In genomic region chr2:218397502-218398436, GRCh38 we compare ENCODE assay signal across 1 cellular context.
TF ChIP-seq lines count a peak whose summit lies in the region.

No MANE protein-coding gene starts in this region.

TF ChIP-seq in HepG2, 621 proteins besides CTCF, POLR2A, EP300 and RAD21 (continued from another document and continues in another):
- TF ChIP-seq, protein P1, sequence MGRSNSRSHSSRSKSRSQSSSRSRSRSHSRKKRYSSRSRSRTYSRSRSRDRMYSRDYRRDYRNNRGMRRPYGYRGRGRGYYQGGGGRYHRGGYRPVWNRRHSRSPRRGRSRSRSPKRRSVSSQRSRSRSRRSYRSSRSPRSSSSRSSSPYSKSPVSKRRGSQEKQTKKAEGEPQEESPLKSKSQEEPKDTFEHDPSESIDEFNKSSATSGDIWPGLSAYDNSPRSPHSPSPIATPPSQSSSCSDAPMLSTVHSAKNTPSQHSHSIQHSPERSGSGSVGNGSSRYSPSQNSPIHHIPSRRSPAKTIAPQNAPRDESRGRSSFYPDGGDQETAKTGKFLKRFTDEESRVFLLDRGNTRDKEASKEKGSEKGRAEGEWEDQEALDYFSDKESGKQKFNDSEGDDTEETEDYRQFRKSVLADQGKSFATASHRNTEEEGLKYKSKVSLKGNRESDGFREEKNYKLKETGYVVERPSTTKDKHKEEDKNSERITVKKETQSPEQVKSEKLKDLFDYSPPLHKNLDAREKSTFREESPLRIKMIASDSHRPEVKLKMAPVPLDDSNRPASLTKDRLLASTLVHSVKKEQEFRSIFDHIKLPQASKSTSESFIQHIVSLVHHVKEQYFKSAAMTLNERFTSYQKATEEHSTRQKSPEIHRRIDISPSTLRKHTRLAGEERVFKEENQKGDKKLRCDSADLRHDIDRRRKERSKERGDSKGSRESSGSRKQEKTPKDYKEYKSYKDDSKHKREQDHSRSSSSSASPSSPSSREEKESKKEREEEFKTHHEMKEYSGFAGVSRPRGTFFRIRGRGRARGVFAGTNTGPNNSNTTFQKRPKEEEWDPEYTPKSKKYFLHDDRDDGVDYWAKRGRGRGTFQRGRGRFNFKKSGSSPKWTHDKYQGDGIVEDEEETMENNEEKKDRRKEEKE (IDR thresholded peaks at IDR 0.05), result no peak
- TF ChIP-seq PITX1 (CRISPR knock-in tag; IDR thresholded peaks at IDR 0.05) (peak; percentile 68), ZNF713 (CRISPR knock-in tag; IDR thresholded peaks at IDR 0.05) (no peak; the same call in 1 of the 2 replicates), CBFB (CRISPR knock-in tag; IDR thresholded peaks at IDR 0.05) (no peak; the same call in none of the 2 replicates), PBX2 (CRISPR knock-in tag; IDR thresholded peaks at IDR 0.05) (no peak), GATA4 (IDR thresholded peaks at IDR 0.05; ENCODE audit: borderline replicate concordance, low read depth) (peak; percentile 83; the same call in 1 of the 2 replicates), ARID5B (CRISPR knock-in tag; IDR thresholded peaks at IDR 0.05) (peak; percentile 72), ZEB1 (IDR thresholded peaks at IDR 0.05; ENCODE audit: insufficient replicate concordance, low read depth) (no peak), MYNN (CRISPR knock-in tag; IDR thresholded peaks at IDR 0.05; ENCODE audit: low read depth) (no peak), TEAD3 (CRISPR knock-in tag; optimal IDR thresholded peaks at IDR 0.05; ENCODE audit: borderline replicate concordance) (peak; percentile 71), GPN1 (CRISPR knock-in tag; IDR thresholded peaks at IDR 0.05; ENCODE audit: borderline replicate concordance) (no peak), ZNF484 (CRISPR knock-in tag; IDR thresholded peaks at IDR 0.05; ENCODE audit: borderline replicate concordance, low read depth) (peak; percentile 71; the same call in 1 of the 2 replicates), XRCC5 (optimal IDR thresholded peaks at IDR 0.05; ENCODE audit: low read length) (peak; percentile 64), ZFX (CRISPR knock-in tag; IDR thresholded peaks at IDR 0.05; ENCODE audit: low read depth) (peak; percentile 71), ZNF282 (IDR thresholded peaks at IDR 0.05; ENCODE audit: partially characterized antibody) (no peak), ZNF3 (CRISPR knock-in tag; IDR thresholded peaks at IDR 0.05) (peak; percentile 62; the same call in 1 of the 2 replicates), ARNT2 (CRISPR knock-in tag; IDR thresholded peaks at IDR 0.05; ENCODE audit: low read depth) (no peak), KMT2A (CRISPR knock-in tag; IDR thresholded peaks at IDR 0.05) (peak; percentile 79), ZNF337 (CRISPR knock-in tag; IDR thresholded peaks at IDR 0.05; ENCODE audit: borderline replicate concordance, low read depth) (no peak; the same call in 1 of the 2 replicates), SNAPC2 (CRISPR knock-in tag; IDR thresholded peaks at IDR 0.05) (peak; percentile 96; the same call in 1 of the 2 replicates), ZZZ3 (CRISPR knock-in tag; IDR thresholded peaks at IDR 0.05; ENCODE audit: borderline replicate concordance) (peak; percentile 79; the same call in 1 of the 2 replicates), TSC22D2 (CRISPR knock-in tag; IDR thresholded peaks at IDR 0.05; ENCODE audit: borderline replicate concordance) (peak; percentile 80; the same call in 1 of the 2 replicates), ZNF354B (CRISPR knock-in tag; IDR thresholded peaks at IDR 0.05) (no peak), SATB2 (CRISPR knock-in tag; IDR thresholded peaks at IDR 0.05) (peak; percentile 67; the same call in 1 of the 2 replicates), ATF7 (IDR thresholded peaks at IDR 0.05) (no peak), ATF7 (CRISPR knock-in tag; IDR thresholded peaks at IDR 0.05) (peak; percentile 75), PTBP1 (IDR thresholded peaks at IDR 0.05; ENCODE audit: low read depth, low read length, poor library complexity, severe bottlenecking) (peak; percentile 91), ZNF772 (CRISPR knock-in tag; IDR thresholded peaks at IDR 0.05) (peak; percentile 76), ZNF121 (CRISPR knock-in tag; IDR thresholded peaks at IDR 0.05) (peak; percentile 68), ZFP90 (CRISPR knock-in tag; IDR thresholded peaks at IDR 0.05; ENCODE audit: borderline replicate concordance) (peak; percentile 89), ZNF33A (CRISPR knock-in tag; IDR thresholded peaks at IDR 0.05; ENCODE audit: borderline replicate concordance) (no peak), IKZF4 (CRISPR knock-in tag; IDR thresholded peaks at IDR 0.05; ENCODE audit: borderline replicate concordance, low read depth, not compliant biosample characterization) (peak; percentile 57), FOSL1 (CRISPR knock-in tag; IDR thresholded peaks at IDR 0.05; ENCODE audit: borderline replicate concordance) (no peak), SRF (IDR thresholded peaks at IDR 0.05; ENCODE audit: low read depth, low read length) (peak; percentile 98), PCBP2 (optimal IDR thresholded peaks at IDR 0.05; ENCODE audit: low read depth, low read length, poor library complexity, severe bottlenecking) (no peak), HOXA5 (CRISPR knock-in tag; IDR thresholded peaks at IDR 0.05) (peak; percentile 92; the same call in 1 of the 2 replicates), PAWR (CRISPR knock-in tag; IDR thresholded peaks at IDR 0.05; ENCODE audit: borderline replicate concordance) (peak; percentile 80; the same call in 1 of the 2 replicates), ZNF274 (CRISPR knock-in tag; IDR thresholded peaks at IDR 0.05) (peak; percentile 69; the same call in 1 of the 2 replicates), NFKBIZ (CRISPR knock-in tag; IDR thresholded peaks at IDR 0.05) (no peak), TARDBP (CRISPR knock-in tag; IDR thresholded peaks at IDR 0.05) (peak; percentile 75), ZNF326 (CRISPR knock-in tag; IDR thresholded peaks at IDR 0.05; ENCODE audit: borderline replicate concordance) (0 out of 2 replicates have a peak, but pooled peaks have one; percentile 33), PLSCR1 (CRISPR knock-in tag; IDR thresholded peaks at IDR 0.05; ENCODE audit: borderline replicate concordance) (no peak), PHF20 (CRISPR knock-in tag; IDR thresholded peaks at IDR 0.05) (no peak)
- TF ChIP-seq, protein P2, sequence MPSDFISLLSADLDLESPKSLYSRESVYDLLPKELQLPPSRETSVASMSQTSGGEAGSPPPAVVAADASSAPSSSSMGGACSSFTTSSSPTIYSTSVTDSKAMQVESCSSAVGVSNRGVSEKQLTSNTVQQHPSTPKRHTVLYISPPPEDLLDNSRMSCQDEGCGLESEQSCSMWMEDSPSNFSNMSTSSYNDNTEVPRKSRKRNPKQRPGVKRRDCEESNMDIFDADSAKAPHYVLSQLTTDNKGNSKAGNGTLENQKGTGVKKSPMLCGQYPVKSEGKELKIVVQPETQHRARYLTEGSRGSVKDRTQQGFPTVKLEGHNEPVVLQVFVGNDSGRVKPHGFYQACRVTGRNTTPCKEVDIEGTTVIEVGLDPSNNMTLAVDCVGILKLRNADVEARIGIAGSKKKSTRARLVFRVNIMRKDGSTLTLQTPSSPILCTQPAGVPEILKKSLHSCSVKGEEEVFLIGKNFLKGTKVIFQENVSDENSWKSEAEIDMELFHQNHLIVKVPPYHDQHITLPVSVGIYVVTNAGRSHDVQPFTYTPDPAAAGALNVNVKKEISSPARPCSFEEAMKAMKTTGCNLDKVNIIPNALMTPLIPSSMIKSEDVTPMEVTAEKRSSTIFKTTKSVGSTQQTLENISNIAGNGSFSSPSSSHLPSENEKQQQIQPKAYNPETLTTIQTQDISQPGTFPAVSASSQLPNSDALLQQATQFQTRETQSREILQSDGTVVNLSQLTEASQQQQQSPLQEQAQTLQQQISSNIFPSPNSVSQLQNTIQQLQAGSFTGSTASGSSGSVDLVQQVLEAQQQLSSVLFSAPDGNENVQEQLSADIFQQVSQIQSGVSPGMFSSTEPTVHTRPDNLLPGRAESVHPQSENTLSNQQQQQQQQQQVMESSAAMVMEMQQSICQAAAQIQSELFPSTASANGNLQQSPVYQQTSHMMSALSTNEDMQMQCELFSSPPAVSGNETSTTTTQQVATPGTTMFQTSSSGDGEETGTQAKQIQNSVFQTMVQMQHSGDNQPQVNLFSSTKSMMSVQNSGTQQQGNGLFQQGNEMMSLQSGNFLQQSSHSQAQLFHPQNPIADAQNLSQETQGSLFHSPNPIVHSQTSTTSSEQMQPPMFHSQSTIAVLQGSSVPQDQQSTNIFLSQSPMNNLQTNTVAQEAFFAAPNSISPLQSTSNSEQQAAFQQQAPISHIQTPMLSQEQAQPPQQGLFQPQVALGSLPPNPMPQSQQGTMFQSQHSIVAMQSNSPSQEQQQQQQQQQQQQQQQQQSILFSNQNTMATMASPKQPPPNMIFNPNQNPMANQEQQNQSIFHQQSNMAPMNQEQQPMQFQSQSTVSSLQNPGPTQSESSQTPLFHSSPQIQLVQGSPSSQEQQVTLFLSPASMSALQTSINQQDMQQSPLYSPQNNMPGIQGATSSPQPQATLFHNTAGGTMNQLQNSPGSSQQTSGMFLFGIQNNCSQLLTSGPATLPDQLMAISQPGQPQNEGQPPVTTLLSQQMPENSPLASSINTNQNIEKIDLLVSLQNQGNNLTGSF (CRISPR knock-in tag; IDR thresholded peaks at IDR 0.05), result no peak; the same call in 1 of the 2 replicates
